8 cellular contexts compared by ENCODE assay signal in the genomic region with DNA sequence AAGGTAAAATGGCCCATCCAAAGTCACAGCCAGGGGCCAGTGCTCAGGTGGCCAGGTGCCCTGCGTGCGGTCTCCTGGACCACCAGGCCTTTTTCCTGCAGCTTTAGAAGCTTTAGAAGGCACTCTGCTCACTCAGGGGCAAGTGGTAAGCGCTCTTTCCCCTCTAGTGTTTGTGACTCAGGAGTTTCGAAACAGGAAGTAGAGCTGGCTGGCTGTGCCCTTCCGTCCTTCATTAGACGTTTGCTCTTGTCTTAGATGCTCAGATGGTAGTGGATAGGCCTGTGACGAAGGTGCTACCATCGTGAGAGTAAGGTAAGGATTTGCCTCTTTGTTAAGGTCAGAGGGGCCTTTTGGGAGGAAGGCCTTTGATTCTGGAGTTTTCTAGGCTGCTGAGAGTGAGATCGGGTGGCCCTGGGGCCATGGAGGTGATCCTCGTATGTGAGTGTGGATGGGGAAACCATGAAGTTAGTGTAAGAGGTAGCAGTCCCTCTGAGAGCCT. TPM values are rescaled to one million over a fixed set of nuclear protein-coding genes. Genes with fewer than 3 reads are reported as not detected.
DNase-seq lines count a peak whose midpoint lies in the region; ATAC-seq, FAIRE-seq and TF ChIP-seq lines count a peak whose summit lies in the region.

A gene (plus strand): TSS at position 235 of the 499 bp plus-strand sequence. CDS start 5,951 bp downstream, outside the sequence.

- H3K4me3 Mint-ChIP-seq in naive B cell: peak within 1 kb of the TSS; percentile 89 to 99 (median 96)

- no peaks in the 10 kb centered on the region for H3K36me3 Mint-ChIP-seq in naive B cell

- ATAC-seq in naive B cell (ENCODE audit: low read depth in 2 of 2) (peak; percentile 46 to 47), upper lobe of left lung (ENCODE audit: low FRiP score in 2 of 2) (peak; percentile 61 to 65), GM18873 (IDR thresholded peaks at IDR 0.05; ENCODE audit: low FRiP score, unreplicated experiment) (no peak)

- peak within 1 kb of the TSS; percentile 96 for H3K27ac ChIP-seq in effector memory CD4-positive, alpha-beta T cell (ENCODE audit: insufficient read depth, low read length, poor library complexity, severe bottlenecking)
- H3K27ac ChIP-seq in upper lobe of left lung: peak within 1 kb of the TSS; percentile 92 to 96 (median 93)

- no peaks in the 10 kb centered on the region for H3K9me3 Mint-ChIP-seq in naive B cell

- H3K36me3 ChIP-seq in effector memory CD4-positive, alpha-beta T cell (ENCODE audit: control insufficient read depth, insufficient read depth, low read length): no peaks in the 10 kb centered on the region
- no peaks in the 10 kb centered on the region for H3K36me3 ChIP-seq in upper lobe of left lung

- FAIRE-seq in GM18507 (lab: Jason Lieb, UNC): peak; percentile 73

- H3K9me3 ChIP-seq in effector memory CD4-positive, alpha-beta T cell (ENCODE audit: control insufficient read depth, low read length): no peaks in the 10 kb centered on the region
- no peaks in the 10 kb centered on the region for H3K9me3 ChIP-seq in upper lobe of left lung

- no peaks in the 10 kb centered on the region for H3K27me3 Mint-ChIP-seq in naive B cell

- H3K4me1 ChIP-seq in effector memory CD4-positive, alpha-beta T cell (ENCODE audit: control insufficient read depth, insufficient read depth, low read length, poor library complexity, severe bottlenecking): peaks cover 61% of the 10 kb centered on the region
- H3K4me1 ChIP-seq in upper lobe of left lung: peaks cover 41 to 50% (median 47%) of the 10 kb centered on the region in 4 donors

- DNase-seq in GM18507 (ENCODE audit: extremely low spot score, insufficient read length, low read depth) (no peak), LHCN-M2 (ENCODE audit: low read depth) (peak; percentile 29), naive B cell (peak; percentile 80), upper lobe of left lung (peak; percentile 58 to 78), DMS114 treated with DMSO at 0.1 percent for 48 hours (lab: John Stamatoyannopoulos, UW; ENCODE audit: unreplicated experiment) (no peak)
- peak; percentile 71 for DNase-seq in activated CD4-positive, alpha-beta T cell treated with anti-CD3 and anti-CD28 coated beads for 48 hours
- peak; percentile 59 to 64 (median 60) for DNase-seq in effector memory CD4-positive, alpha-beta T cell

- peak within 1 kb of the TSS; percentile 82 for H3K4me3 ChIP-seq in effector memory CD4-positive, alpha-beta T cell (ENCODE audit: insufficient read depth, low read depth, low read length, poor library complexity, severe bottlenecking)
- peak within 1 kb of the TSS in 3 of 4 donors; percentile 49 to 60 (median 53) for H3K4me3 ChIP-seq in upper lobe of left lung

- H3K4me1 Mint-ChIP-seq in naive B cell: peaks cover 59 to 83% (median 68%) of the 10 kb centered on the region in 3 donors

- TF ChIP-seq POLR2A in upper lobe of left lung (IDR thresholded peaks at IDR 0.05): peak in 3 of 4 donors; percentile 51 to 87 (median 60)

- no peak for TF ChIP-seq CTCF in upper lobe of left lung (IDR thresholded peaks at IDR 0.05)

- H3K27ac Mint-ChIP-seq in naive B cell: peak within 1 kb of the TSS; percentile 98 to 100 (median 98)

- no peaks in the 10 kb centered on the region for H3K27me3 ChIP-seq in effector memory CD4-positive, alpha-beta T cell (replicated peaks; ENCODE audit: control insufficient read depth, insufficient read depth, low read length, poor library complexity, severe bottlenecking)
- H3K27me3 ChIP-seq in upper lobe of left lung: no peaks in the 10 kb centered on the region

- no peak for TF ChIP-seq EP300 in upper lobe of left lung (IDR thresholded peaks at IDR 0.05)

- 28 to 57% methylated on average over 6 to 10 of the region's 10 CpGs for WGBS in upper lobe of left lung, 2 donors

RNA-seq across cellular contexts. Expression of the gene that starts here (rescaled TPM):
- 19.6 and 23.0 TPM in 2 replicates for total RNA-seq in LHCN-M2 (2014; rRNA removed)
- polyA plus RNA-seq in LHCN-M2 (2012): 5.4 TPM
- polyA plus RNA-seq in naive B cell (ENCODE audit: low read depth in 6 of 6): 10 to 100 TPM; 16.7 to 49.6 (median 31.2) TPM
- 10 to 100 TPM; 23.7 to 81.7 (median 40.6) TPM for total RNA-seq in upper lobe of left lung

Comparison
In these comparisons a context has a peak if more than half of its experiments do, and no peak if none do; other contexts are left out.
1. DNase-seq: peak in LHCN-M2 (single experiment), activated CD4-positive, alpha-beta T cell treated with anti-CD3 and anti-CD28 coated beads for 48 hours (single experiment), effector memory CD4-positive, alpha-beta T cell (3 of 3), naive B cell (single experiment) and upper lobe of left lung (2 of 2); none in GM18507 (single experiment) and DMS114 treated with DMSO at 0.1 percent for 48 hours (single experiment).